In the genomic region with DNA sequence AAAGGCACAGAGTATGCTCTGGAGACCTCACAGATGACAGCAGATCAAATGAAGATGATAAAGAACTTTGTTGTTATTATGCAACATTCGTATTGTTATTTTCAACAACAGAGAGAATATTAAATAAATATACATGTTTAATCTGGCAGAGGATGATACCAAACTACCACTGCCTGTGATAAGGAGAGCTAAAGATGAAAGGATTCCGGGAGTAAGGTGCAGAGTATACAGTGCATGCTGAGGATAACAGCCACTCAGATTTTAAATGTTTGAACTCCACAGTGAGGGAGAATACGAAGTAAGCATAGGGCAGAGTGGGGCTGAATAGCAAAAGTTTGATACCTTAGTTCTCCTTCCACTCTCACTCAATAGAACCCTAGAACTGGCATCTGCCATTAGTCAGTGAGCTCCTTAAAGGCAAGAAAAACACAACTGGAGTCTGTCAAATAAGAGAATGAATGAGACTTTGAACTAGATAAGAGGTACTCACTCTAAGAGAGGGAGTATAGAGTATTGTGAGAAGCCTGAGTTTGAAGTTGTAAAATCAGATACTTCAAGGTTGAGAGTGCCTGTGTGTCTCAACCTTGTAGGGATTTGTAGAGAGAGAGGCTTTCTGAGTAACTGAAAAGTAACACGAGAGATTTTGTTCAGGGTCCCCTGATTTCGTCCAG, we compare ENCODE assay signal across 10 cellular contexts.
DNase-seq lines count a peak whose midpoint lies in the region; ATAC-seq, FAIRE-seq and TF ChIP-seq lines count a peak whose summit lies in the region.
"Had no signal": no experiment of that assay in that cellular context is flagged by ENCODE, and none has a peak within 500 bp of the region (broad histone marks: within the 10 kb centered on the region; RNA-seq: fewer than 3 reads in every experiment).

No MANE protein-coding gene starts in this region.

- H3K9me3 ChIP-seq in cardiac muscle cell (ENCODE audit: low read depth) = no peaks in the 10 kb centered on the region
- no peaks in the 10 kb centered on the region for H3K9me3 ChIP-seq in endothelial cell of umbilical vein (replicated peaks; ENCODE audit: control insufficient read depth, insufficient read depth, low read length)
- no peaks in the 10 kb centered on the region for H3K9me3 ChIP-seq in uterus
- H3K9me3 ChIP-seq: A549 had no signal

- CTCF ChIA-PET in endothelial cell of umbilical vein (lab: Charles Lee) = interaction anchor here (0.6 to 1.5 kb wide), 3 partner anchors 13 to 336 kb away, joined by 3 to 7 read pairs (median 4); no protein-coding TSS in a partner anchor

- H3K27ac Mint-ChIP-seq in osteocyte (ENCODE audit: unreplicated experiment) = peak overlapping the region; percentile 91
- H3K27ac Mint-ChIP-seq in activated naive CD8-positive, alpha-beta T cell treated with anti-CD3 and anti-CD28 coated beads for 36 hours = no peak overlapping the region

- H4K20me1 ChIP-seq in endothelial cell of umbilical vein (replicated peaks; ENCODE audit: control insufficient read depth, extremely low read depth, insufficient read depth, low read length) = no peaks in the 10 kb centered on the region

- no peak overlapping the region for H3K4me3 Mint-ChIP-seq in osteocyte (ENCODE audit: unreplicated experiment)
- no peak overlapping the region for H3K4me3 Mint-ChIP-seq in activated naive CD8-positive, alpha-beta T cell treated with anti-CD3 and anti-CD28 coated beads for 36 hours

- H3K4me1 ChIP-seq in cardiac muscle cell (ENCODE audit: low read depth) (peaks cover 17% of the 10 kb centered on the region), endothelial cell of umbilical vein (ENCODE audit: control insufficient read depth, extremely low read depth, insufficient read depth, low read length) (peaks cover 54% of the 10 kb centered on the region), uterus (no peaks in the 10 kb centered on the region)
- H3K4me1 ChIP-seq: A549 had no signal

- H3K79me2 ChIP-seq in endothelial cell of umbilical vein (ENCODE audit: control insufficient read depth, insufficient read depth, low read length) = peaks cover 92% of the 10 kb centered on the region

- dilution Hi-C loops in endothelial cell of umbilical vein (cut with MboI; ENCODE audit: extremely low pct_ligation_motif_present, low sequenced_read_pairs) = no loop called here

- peaks cover 22% of the 10 kb centered on the region for H3K36me3 Mint-ChIP-seq in osteocyte (ENCODE audit: unreplicated experiment)
- no peaks in the 10 kb centered on the region for H3K36me3 Mint-ChIP-seq in activated naive CD8-positive, alpha-beta T cell treated with anti-CD3 and anti-CD28 coated beads for 36 hours

- POLR2A ChIA-PET in endothelial cell of umbilical vein (lab: Charles Lee) = no interaction called here

- peaks cover 61% of the 10 kb centered on the region for H3K4me1 Mint-ChIP-seq in osteocyte (ENCODE audit: unreplicated experiment)
- peaks cover 17% of the 10 kb centered on the region for H3K4me1 Mint-ChIP-seq in activated naive CD8-positive, alpha-beta T cell treated with anti-CD3 and anti-CD28 coated beads for 36 hours

- intact Hi-C loops in left ventricle myocardium superior (cut with micrococcal nuclease) = no loop called here
- intact Hi-C loops in endothelial cell of umbilical vein (cut with micrococcal nuclease) = loop anchor here (10.0 kb wide), 1 partner anchor 1738 kb away; the partner anchor contains the start of gene NBEA
- intact Hi-C loops in uterus (cut with DNase I; ENCODE audit: low total_unique reads) = no loop called here

- no peak for DNase-seq in cardiac muscle cell (ENCODE audit: low read depth in 1 of 2, low spot score in 1 of 2)
- DNase-seq in left ventricle myocardium superior = no peak
- DNase-seq in endothelial cell of umbilical vein (ENCODE audit: low read depth, low spot score) = no peak
- no peak for DNase-seq in osteocyte (ENCODE audit: extremely low spot score, unreplicated experiment)
- no peak for DNase-seq in uterus
- no peak for DNase-seq in activated naive CD8-positive, alpha-beta T cell treated with anti-CD3 and anti-CD28 coated beads for 36 hours
- DNase-seq in Ammon's horn (ENCODE audit: low spot score) = no peak
- no peak for DNase-seq in DMS153 treated with DMSO at 0.1 percent for 48 hours (lab: John Stamatoyannopoulos, UW; ENCODE audit: unreplicated experiment)
- DNase-seq: NCI-H2171 had no signal

- BruUV-seq in endothelial cell of umbilical vein (replicated peaks; lab: Mats Ljungman, UMichigan) = no TSS peak

- no peak overlapping the region for H3K4me2 ChIP-seq in endothelial cell of umbilical vein (ENCODE audit: insufficient read depth, low read length)
- H3K4me2 ChIP-seq: A549 had no signal

- no peak overlapping the region for H2AFZ ChIP-seq in endothelial cell of umbilical vein (ENCODE audit: low read depth, low read length)

- TF ChIP-seq POLR2A in endothelial cell of umbilical vein (IDR thresholded peaks at IDR 0.05; ENCODE audit: low read depth, low read length) = no peak
- no peak for TF ChIP-seq POLR2A in uterus (IDR thresholded peaks at IDR 0.05)

- FAIRE-seq in endothelial cell of umbilical vein (lab: Jason Lieb, UNC) = no peak
- FAIRE-seq: A549 had no signal

- TF ChIP-seq CTCF in cardiac muscle cell (IDR thresholded peaks at IDR 0.05; ENCODE audit: low read depth, low read length) = no peak
- TF ChIP-seq CTCF in endothelial cell of umbilical vein (IDR thresholded peaks at IDR 0.05; ENCODE audit: extremely low read depth in 1 of 2, insufficient read depth in 1 of 2, low read depth in 1 of 2, low read length in 2 of 2) = no peak
- no peak for TF ChIP-seq CTCF in osteocyte (IDR thresholded peaks at IDR 0.05)
- TF ChIP-seq CTCF in uterus (IDR thresholded peaks at IDR 0.05) = no peak

- no peaks in the 10 kb centered on the region for H3K27me3 Mint-ChIP-seq in osteocyte (ENCODE audit: unreplicated experiment)
- H3K27me3 Mint-ChIP-seq in activated naive CD8-positive, alpha-beta T cell treated with anti-CD3 and anti-CD28 coated beads for 36 hours = peaks cover 32% of the 10 kb centered on the region

- H3K9ac ChIP-seq in endothelial cell of umbilical vein (replicated peaks; ENCODE audit: extremely low read depth, insufficient read depth, low read length) = no peak overlapping the region

- no peak for ATAC-seq in left ventricle myocardium superior
- ATAC-seq: A549 had no signal

- H3K9me3 Mint-ChIP-seq in osteocyte (ENCODE audit: unreplicated experiment) = no peaks in the 10 kb centered on the region
- no peaks in the 10 kb centered on the region for H3K9me3 Mint-ChIP-seq in activated naive CD8-positive, alpha-beta T cell treated with anti-CD3 and anti-CD28 coated beads for 36 hours

- H3K4me3 ChIP-seq in cardiac muscle cell = no peak overlapping the region
- H3K4me3 ChIP-seq in endothelial cell of umbilical vein (replicated peaks in 1 of 3; ENCODE audit: insufficient read depth in 1 of 3, low read depth in 1 of 3, low read length in 3 of 3) = no peak overlapping the region
- H3K4me3 ChIP-seq in uterus = no peak overlapping the region
- H3K4me3 ChIP-seq: A549 had no signal

- peak overlapping the region; percentile 38 for H3K27ac ChIP-seq in cardiac muscle cell
- peak overlapping the region; percentile 10 for H3K27ac ChIP-seq in endothelial cell of umbilical vein (ENCODE audit: insufficient read depth, low read depth, low read length)
- H3K27ac ChIP-seq in uterus = peak overlapping the region; percentile 76 to 90
- H3K27ac ChIP-seq: A549 had no signal

- no peaks in the 10 kb centered on the region for H3K9me1 ChIP-seq in endothelial cell of umbilical vein (replicated peaks; ENCODE audit: control insufficient read depth, extremely low read depth, insufficient read depth, low read length)

- H3K36me3 ChIP-seq in cardiac muscle cell (no peaks in the 10 kb centered on the region), endothelial cell of umbilical vein (ENCODE audit: control insufficient read depth in 2 of 2, extremely low read depth in 1 of 2, insufficient read depth in 2 of 2, low read length in 2 of 2) (no peaks in the 10 kb centered on the region), uterus (no peaks in the 10 kb centered on the region)

- H3K27me3 ChIP-seq in cardiac muscle cell (no peaks in the 10 kb centered on the region), endothelial cell of umbilical vein (ENCODE audit: control insufficient read depth in 2 of 2, insufficient read depth in 2 of 2, low read length in 2 of 2) (no peaks in the 10 kb centered on the region), uterus (no peaks in the 10 kb centered on the region)

TF ChIP-seq in endothelial cell of umbilical vein, 7 proteins besides CTCF, POLR2A, EP300 and RAD21:
- no peak for TF ChIP-seq JUN (IDR thresholded peaks at IDR 0.05; ENCODE audit: borderline replicate concordance, insufficient read depth, insufficient read length, low read depth)
- no peak for TF ChIP-seq MYC (IDR thresholded peaks at IDR 0.05; ENCODE audit: low read depth, low read length)
- TF ChIP-seq POLR2AphosphoS5 (IDR thresholded peaks at IDR 0.05; ENCODE audit: insufficient read depth, low read depth, low read length) = no peak

Comparison
In these comparisons a context has a peak if more than half of its experiments do, and no peak if none do; other contexts are left out.
1. H3K27ac ChIP-seq: peak in every context shown above with its lines; median percentile 83 in uterus; 38 in cardiac muscle cell; 10 in endothelial cell of umbilical vein.